In the genomic region with DNA sequence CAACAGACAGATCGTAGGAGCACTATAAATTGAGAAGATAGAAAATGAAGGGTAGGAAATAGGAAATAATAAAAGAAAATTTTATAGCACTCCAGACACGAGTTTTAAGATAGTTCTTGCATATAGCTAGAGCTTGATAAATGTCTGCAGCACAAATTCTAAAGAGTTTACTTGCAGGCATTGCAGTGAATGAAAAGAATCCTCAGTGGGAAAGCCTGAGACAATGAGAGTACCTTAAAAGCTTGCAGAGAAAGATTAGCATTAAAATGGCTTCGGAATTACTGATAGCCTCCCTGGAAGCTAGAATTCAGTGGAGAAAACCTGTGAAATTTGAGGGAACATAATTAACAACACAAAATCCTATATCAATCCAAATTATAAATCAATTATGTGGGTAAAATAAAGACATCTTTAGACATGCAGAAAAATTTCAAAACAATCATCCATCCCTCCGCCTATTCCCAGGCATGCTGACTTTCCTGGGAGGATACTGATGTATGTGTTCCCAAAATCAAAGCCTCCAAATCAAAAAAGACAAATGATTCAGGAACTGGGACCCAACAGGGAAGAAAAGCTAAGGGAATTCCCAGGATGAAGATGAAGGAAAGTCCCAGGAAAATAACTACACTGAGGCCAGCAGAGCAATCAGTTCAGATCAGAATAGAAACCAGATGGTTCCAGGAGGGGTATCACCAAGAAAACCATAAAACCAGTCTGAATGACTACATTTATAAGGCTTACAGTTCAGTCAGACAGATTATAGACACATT, we compare ENCODE assay signal across 15 cellular contexts.
"Had no signal": no experiment of that assay in that cellular context is flagged by ENCODE, and none has a peak within 500 bp of the region (broad histone marks: within the 10 kb centered on the region; RNA-seq: fewer than 3 reads in every experiment).

No MANE protein-coding gene starts in this region.

- H3K27me3 Mint-ChIP-seq: activated CD4-positive, alpha-beta memory T cell treated with anti-CD3 and anti-CD28 coated beads for 36 hours; T-cell had no signal

- H3K27ac Mint-ChIP-seq: activated CD4-positive, alpha-beta memory T cell treated with anti-CD3 and anti-CD28 coated beads for 36 hours; activated CD8-positive, alpha-beta memory T cell treated with anti-CD3 and anti-CD28 coated beads, Interleukin-2, amount 10 ng/mL, durations not matched to agents 7 days and 5 days had no signal

- H3K9me3 ChIP-seq: gastroesophageal sphincter, heart right ventricle, ovary, thyroid gland had no signal

- H3K36me3 ChIP-seq: gastroesophageal sphincter, heart right ventricle, ovary, thyroid gland had no signal

- ATAC-seq: activated CD8-positive, alpha-beta memory T cell treated with anti-CD3 and anti-CD28 coated beads, Interleukin-2, amount 10 ng/mL, durations not matched to agents 7 days and 5 days; gastroesophageal sphincter; heart right ventricle; sciatic nerve; T-cell had no signal

- H3K4me3 Mint-ChIP-seq: activated CD4-positive, alpha-beta memory T cell treated with anti-CD3 and anti-CD28 coated beads for 36 hours; activated CD8-positive, alpha-beta memory T cell treated with anti-CD3 and anti-CD28 coated beads, Interleukin-2, amount 10 ng/mL, durations not matched to agents 7 days and 5 days; nephron; T-cell had no signal

- DNase-seq: activated CD4-positive, alpha-beta memory T cell treated with anti-CD3 and anti-CD28 coated beads for 36 hours; activated CD4-positive, alpha-beta T cell treated with anti-CD3 and anti-CD28 coated beads for 1 hour; activated CD8-positive, alpha-beta memory T cell treated with anti-CD3 and anti-CD28 coated beads, Interleukin-2, amount 10 ng/mL, durations not matched to agents 7 days and 5 days; activated naive CD4-positive, alpha-beta T cell treated with anti-CD3 and anti-CD28 coated beads, Interleukin-2, amount 50 U/mL, for 16 hours; activated T-cell treated with anti-CD3 and anti-CD28 coated beads, Interleukin-2, amount 50 U/mL, for 1 hour; dermis blood vessel endothelial cell; heart right ventricle; ovary; stimulated activated CD4-positive, alpha-beta T cell treated with anti-CD3 and anti-CD28 coated beads, Interleukin-12 subunit alpha, Interleukin-12 subunit beta, amount 100 ng/mL, for 4 hours; stimulated activated CD4-positive, alpha-beta T cell treated with anti-CD3 and anti-CD28 coated beads, Interleukin-2, amount 100 ng/mL, for 24 hours; T-cell; thyroid gland had no signal

- H3K27me3 ChIP-seq: gastroesophageal sphincter, ovary, thyroid gland had no signal

- H3K9me3 Mint-ChIP-seq: activated CD4-positive, alpha-beta memory T cell treated with anti-CD3 and anti-CD28 coated beads for 36 hours; nephron; T-cell had no signal

- H3K4me3 ChIP-seq: gastroesophageal sphincter, heart right ventricle, ovary, thyroid gland had no signal

- H3K36me3 Mint-ChIP-seq: activated CD4-positive, alpha-beta memory T cell treated with anti-CD3 and anti-CD28 coated beads for 36 hours; activated CD8-positive, alpha-beta memory T cell treated with anti-CD3 and anti-CD28 coated beads, Interleukin-2, amount 10 ng/mL, durations not matched to agents 7 days and 5 days; T-cell had no signal

- H3K4me1 ChIP-seq: gastroesophageal sphincter, heart right ventricle, thyroid gland had no signal

- H3K27ac ChIP-seq: gastroesophageal sphincter, heart right ventricle, ovary, thyroid gland had no signal
